Comparison of ENCODE assay signal across 11 cellular contexts in genomic region chr19:19537321-19538048, GRCh38. TPM values are rescaled to one million over a fixed set of nuclear protein-coding genes. Genes with fewer than 3 reads are reported as not detected.
A peak's percentile ranks its signal among the peaks of the same experiment; 100 is the strongest.
DNase-seq lines count a peak whose midpoint lies in the region; FAIRE-seq and TF ChIP-seq lines count a peak whose summit lies in the region.
"Had no signal": no experiment of that assay in that cellular context is flagged by ENCODE, and none has a peak within 500 bp of the region (broad histone marks: within the 10 kb centered on the region; RNA-seq: fewer than 3 reads in every experiment).

No MANE protein-coding gene starts in this region.

- H3K36me3 Mint-ChIP-seq in Caco-2 (ENCODE audit: insufficient read depth, unreplicated experiment), result peaks cover 19% of the 10 kb centered on the region

- no peak overlapping the region for H3K9ac ChIP-seq in HUES6 (ENCODE audit: low read length)

- FAIRE-seq in H54 (lab: Jason Lieb, UNC), result no peak

- peak overlapping the region; percentile 68 for H3K4me3 Mint-ChIP-seq in Caco-2 (ENCODE audit: unreplicated experiment)

- H3K27me3 ChIP-seq in Caco-2 (replicated peaks; ENCODE audit: control insufficient read depth, insufficient read depth, low read length), result no peaks in the 10 kb centered on the region
- peaks cover 41% of the 10 kb centered on the region for H3K27me3 ChIP-seq in HUES6 (ENCODE audit: control insufficient read depth, insufficient read depth, low read length)
- no peaks in the 10 kb centered on the region for H3K27me3 ChIP-seq in effector memory CD4-positive, alpha-beta T cell (replicated peaks; ENCODE audit: control insufficient read depth, insufficient read depth, low read length, poor library complexity, severe bottlenecking)
- H3K27me3 ChIP-seq in osteoblast (ENCODE audit: insufficient read depth, low read length), result peaks cover 14% of the 10 kb centered on the region
- peaks cover 19 to 25% of the 10 kb centered on the region in 2 donors for H3K27me3 ChIP-seq in uterus

- TF ChIP-seq POLR2A in H54 (IDR thresholded peaks at IDR 0.05; ENCODE audit: low read depth, low read length) (no peak), uterus (IDR thresholded peaks at IDR 0.05) (no peak)

- H3K9me3 Mint-ChIP-seq in Caco-2 (ENCODE audit: unreplicated experiment), result no peaks in the 10 kb centered on the region

- H3K36me3 ChIP-seq in Caco-2 (ENCODE audit: control insufficient read depth, insufficient read depth, low read length) (no peaks in the 10 kb centered on the region), HUES6 (ENCODE audit: control insufficient read depth, insufficient read depth, low read length) (no peaks in the 10 kb centered on the region; the same call in 1 of the 2 replicates), osteoblast (ENCODE audit: insufficient read depth, low read length) (no peaks in the 10 kb centered on the region), uterus (no peaks in the 10 kb centered on the region)
- H3K36me3 ChIP-seq in effector memory CD4-positive, alpha-beta T cell (ENCODE audit: control insufficient read depth, insufficient read depth, low read length), result no peaks in the 10 kb centered on the region
- H3K36me3 ChIP-seq: esophagus squamous epithelium had no signal

- H3K4me1 ChIP-seq in Caco-2 (no peaks in the 10 kb centered on the region), HUES6 (ENCODE audit: control insufficient read depth, insufficient read depth, low read length) (peaks cover 10% of the 10 kb centered on the region; the same call in 1 of the 2 replicates), osteoblast (ENCODE audit: insufficient read depth, low read length) (peaks cover 11% of the 10 kb centered on the region), uterus (peaks cover 0 to 18% of the 10 kb centered on the region in 2 donors)
- H3K4me1 ChIP-seq in effector memory CD4-positive, alpha-beta T cell (ENCODE audit: control insufficient read depth, insufficient read depth, low read length, poor library complexity, severe bottlenecking), result peaks cover 30% of the 10 kb centered on the region

- H3K79me2 ChIP-seq in osteoblast (ENCODE audit: insufficient read depth, low read length), result no peaks in the 10 kb centered on the region

- H3K27ac ChIP-seq in HUES6 (ENCODE audit: low read depth, low read length), result no peak overlapping the region
- H3K27ac ChIP-seq in effector memory CD4-positive, alpha-beta T cell (ENCODE audit: insufficient read depth, low read length, poor library complexity, severe bottlenecking), result no peak overlapping the region
- H3K27ac ChIP-seq in osteoblast (ENCODE audit: low read depth, low read length), result no peak overlapping the region
- no peak overlapping the region for H3K27ac ChIP-seq in uterus
- H3K27ac ChIP-seq: esophagus squamous epithelium had no signal

- H3K4me1 Mint-ChIP-seq in Caco-2 (ENCODE audit: low read depth, unreplicated experiment), result peaks cover 16% of the 10 kb centered on the region

- peak overlapping the region; percentile 46 for H3K4me3 ChIP-seq in Caco-2 (ENCODE audit: low read depth, low read length)
- H3K4me3 ChIP-seq in HUES6 (ENCODE audit: low read depth, low read length), result peak overlapping the region; percentile 68
- peak overlapping the region; percentile 19 for H3K4me3 ChIP-seq in effector memory CD4-positive, alpha-beta T cell (ENCODE audit: insufficient read depth, low read depth, low read length, poor library complexity, severe bottlenecking)
- H3K4me3 ChIP-seq in osteoblast (ENCODE audit: insufficient read depth, low read length), result peak overlapping the region; percentile 37
- H3K4me3 ChIP-seq in uterus, result no peak overlapping the region

- CTCF ChIA-PET in Caco-2 (lab: Charles Lee), result no interaction called here

- peaks cover 4% of the 10 kb centered on the region for H4K20me1 ChIP-seq in osteoblast (ENCODE audit: insufficient read depth, low read length)

- H3K27me3 Mint-ChIP-seq in Caco-2 (ENCODE audit: insufficient read depth, unreplicated experiment), result no peaks in the 10 kb centered on the region

- DNase-seq in Caco-2 (no peak), osteoblast (ENCODE audit: insufficient read length, low spot score, missing footprints) (peak; percentile 94), H54 (ENCODE audit: insufficient read length, low spot score) (no peak), uterus (no peak), activated gamma-delta T cell treated with Interleukin-2 at 50 U/mL for 16 hours (no peak), nucleus accumbens (lab: John Stamatoyannopoulos, UW) (no peak)
- peak in 1 of 3 donors; percentile 47 for DNase-seq in effector memory CD4-positive, alpha-beta T cell
- DNase-seq: esophagus squamous epithelium, MV-4-11 had no signal

- POLR2A ChIA-PET in Caco-2 (lab: Charles Lee), result no interaction called here

- no peaks in the 10 kb centered on the region for H3K9me3 ChIP-seq in Caco-2
- no peaks in the 10 kb centered on the region for H3K9me3 ChIP-seq in HUES6 (ENCODE audit: control insufficient read depth, insufficient read depth, low read depth, low read length)
- no peaks in the 10 kb centered on the region for H3K9me3 ChIP-seq in effector memory CD4-positive, alpha-beta T cell (ENCODE audit: control insufficient read depth, low read length)
- H3K9me3 ChIP-seq in osteoblast (ENCODE audit: low read depth, low read length), result no peaks in the 10 kb centered on the region
- H3K9me3 ChIP-seq in uterus, result no peaks in the 10 kb centered on the region

- TF ChIP-seq CTCF in Caco-2 (IDR thresholded peaks at IDR 0.05; ENCODE audit: insufficient read depth in 1 of 2, low read depth in 1 of 2, low read length in 1 of 2, severe bottlenecking in 1 of 2, unreplicated experiment in 1 of 2) (no peak), osteoblast (IDR thresholded peaks at IDR 0.05; ENCODE audit: extremely low read depth, low read depth, low read length) (no peak), uterus (IDR thresholded peaks at IDR 0.05) (no peak)

- H3K4me2 ChIP-seq in osteoblast (ENCODE audit: insufficient read depth, low read length), result peak overlapping the region; percentile 58

- intact Hi-C loops in Caco-2 (cut with micrococcal nuclease; ENCODE audit: unreplicated experiment) (no loop called here), uterus (cut with DNase I; ENCODE audit: low total_unique reads) (loop anchor here (10.0 kb wide), 1 partner anchor 107 kb away; the partner anchor contains the start of gene GMIP)

- no TSS peak for BruUV-seq in Caco-2 (replicated peaks; lab: Mats Ljungman, UMichigan)

- H3K27ac Mint-ChIP-seq in Caco-2 (ENCODE audit: unreplicated experiment), result no peak overlapping the region

- H2AFZ ChIP-seq in osteoblast (ENCODE audit: low read length), result no peak overlapping the region

RNA-seq across cellular contexts. Expression of gene CILP2, which starts 0.6 kb away (rescaled TPM):
- total RNA-seq in Caco-2 (2022), result 1.1 and 1.3 TPM in 2 replicates
- 0.72 and 0.88 TPM in 2 replicates for total RNA-seq in osteoblast
- total RNA-seq in uterus, result 1 to 10 TPM in 1 of 4 donors, under 1 TPM in 1, not detected in 2; 0.15 to 1.2 TPM
- total RNA-seq: lung microvascular endothelial cell had no signal

RNA-seq across cellular contexts. Expression of gene YJEFN3, which starts 8.8 kb away (rescaled TPM):
- total RNA-seq in Caco-2 (2022) (6.7 and 8.1 TPM in 2 replicates), osteoblast (under 0.01 and 0.29 TPM in 2 replicates), uterus (1 to 10 TPM in 3 of 4 donors, not detected in 1; 1.5 to 6.8 (median 2.9) TPM)

RNA-seq across cellular contexts. Expression of gene NDUFA13, which starts 21.5 kb away (rescaled TPM):
- total RNA-seq in Caco-2 (2022) (345 and 355 TPM in 2 replicates), osteoblast (160 and 202 TPM in 2 replicates), uterus (100 to 1,000 TPM in 1 of 4 donors, 10 to 100 TPM in 3; 28.6 to 204 (median 60.9) TPM)

RNA-seq across cellular contexts. Expression of gene TSSK6, which starts 22.1 kb away (rescaled TPM):
- total RNA-seq in Caco-2 (2022) (3.1 and 3.8 TPM in 2 replicates), osteoblast (2.7 and 4.3 TPM in 2 replicates), uterus (1 to 10 TPM in 2 of 4 donors, not detected in 2; 1.3 to 2.0 TPM)

Comparison
In these comparisons a context has a peak if more than half of its experiments do, and no peak if none do; other contexts are left out.
1. H3K4me3 ChIP-seq: peak in Caco-2 (single experiment), HUES6 (single experiment), effector memory CD4-positive, alpha-beta T cell (single experiment) and osteoblast (single experiment); none in uterus (0 of 2).